Comparison of ENCODE assay signal across 34 cellular contexts in the genomic region with DNA sequence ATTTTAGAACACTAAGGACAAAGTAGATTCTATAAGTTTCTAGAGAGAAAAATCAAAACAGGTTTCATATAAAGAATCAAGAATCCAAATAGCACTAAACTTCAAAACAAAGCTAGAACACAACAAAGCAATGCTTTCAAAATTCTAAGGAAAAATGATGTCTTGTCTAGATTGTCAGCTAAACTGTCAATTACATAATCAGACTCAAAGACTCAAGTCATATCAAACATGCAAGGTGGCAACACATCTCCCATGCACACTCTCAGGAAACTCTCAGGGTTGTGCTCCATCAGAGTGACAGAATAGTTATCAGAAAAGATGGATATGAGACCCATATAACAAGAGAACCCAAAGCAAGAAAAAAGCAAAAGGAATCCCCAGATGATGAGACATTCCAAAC.
"Had no signal": no experiment of that assay in that cellular context is flagged by ENCODE, and none has a peak within 500 bp of the region (broad histone marks: within the 10 kb centered on the region; RNA-seq: fewer than 3 reads in every experiment).

No MANE protein-coding gene starts in this region.

- H3K36me3 ChIP-seq: adrenal gland, brain microvascular endothelial cell, breast epithelium, cardiac muscle cell had no signal

- FAIRE-seq: astrocyte, bronchial epithelial cell had no signal

- H3K4me3 ChIP-seq: adrenal gland, ascending aorta, body of pancreas, breast epithelium, cardiac muscle cell had no signal

- H3K27me3 ChIP-seq: adrenal gland, ascending aorta, body of pancreas, brain microvascular endothelial cell, breast epithelium, cardiac muscle cell had no signal

- H3K4me1 ChIP-seq: adrenal gland, ascending aorta, body of pancreas, breast epithelium had no signal

- ATAC-seq: activated naive CD4-positive, alpha-beta T cell treated with anti-CD3 and anti-CD28 coated beads, Interleukin-2, amount 50 U/mL, for 72 hours; activated naive CD8-positive, alpha-beta T cell treated with anti-CD3 and anti-CD28 coated beads, Interleukin-2, amount 50 U/mL, for 24 hours; activated T-cell treated with anti-CD3 and anti-CD28 coated beads, Interleukin-2, amount 50 U/mL, for 4 hours; activated T-cell treated with anti-CD3 and anti-CD28 coated beads, Interleukin-2, amount 50 U/mL, for 72 hours; activated T-helper 17 cell treated with anti-CD3 and anti-CD28 coated beads, Interleukin-2, amount 50 U/mL, for 72 hours; body of pancreas had no signal

- H3K27ac ChIP-seq: adrenal gland, ascending aorta, body of pancreas, brain microvascular endothelial cell, breast epithelium, cardiac muscle cell had no signal

- DNase-seq: activated effector memory CD4-positive, alpha-beta T cell treated with anti-CD3 and anti-CD28 coated beads, Interleukin-2, amount 50 U/mL, for 16 hours; activated effector memory CD4-positive, alpha-beta T cell treated with Interleukin-2 at 50 U/mL for 16 hours; activated gamma-delta T cell; activated gamma-delta T cell treated with Interleukin-2 at 50 U/mL for 16 hours; activated naive CD4-positive, alpha-beta T cell; activated naive CD4-positive, alpha-beta T cell treated with anti-CD3 and anti-CD28 coated beads for 36 hours; activated naive CD4-positive, alpha-beta T cell treated with anti-CD3 and anti-CD28 coated beads, Interleukin-2, amount 10 ng/mL, durations not matched to agents 7 days and 5 days; activated naive CD4-positive, alpha-beta T cell treated with anti-CD3 and anti-CD28 coated beads, Interleukin-2, amount 50 U/mL, for 16 hours; activated naive CD4-positive, alpha-beta T cell treated with Interleukin-2 at 50 U/mL for 16 hours; activated naive CD8-positive, alpha-beta T cell treated with anti-CD3 and anti-CD28 coated beads for 36 hours; activated naive CD8-positive, alpha-beta T cell treated with anti-CD3 and anti-CD28 coated beads, Interleukin-2, amount 10 ng/mL, durations not matched to agents 7 days and 5 days; activated naive CD8-positive, alpha-beta T cell treated with anti-CD3 and anti-CD28 coated beads, Interleukin-2, amount 50 U/mL, for 24 hours; activated T-cell treated with anti-CD3 and anti-CD28 coated beads, Interleukin-2, amount 50 U/mL, for 1 hour; activated T-cell treated with anti-CD3 and anti-CD28 coated beads, Interleukin-2, amount 50 U/mL, for 24 hours; activated T-cell treated with anti-CD3 and anti-CD28 coated beads, Interleukin-2, amount 50 U/mL, for 4 hours; activated T-cell treated with anti-CD3 and anti-CD28 coated beads, Interleukin-2, amount 50 U/mL, for 48 hours; activated T-cell treated with anti-CD3 and anti-CD28 coated beads, Interleukin-2, amount 50 U/mL, for 72 hours; adrenal gland; amniotic stem cell; amygdala; anterior cingulate cortex; aorta; body of pancreas; brain microvascular endothelial cell; caudate nucleus; central memory CD4-positive, alpha-beta T cell; cerebellar nuclear complex had no signal

- H3K9me3 ChIP-seq: adrenal gland, ascending aorta, body of pancreas, breast epithelium had no signal
